In genomic region chr12:89524201-89525001, GRCh38 we compare ENCODE assay signal across 8 cellular contexts. TPM values are rescaled to one million over a fixed set of nuclear protein-coding genes. Genes with fewer than 3 reads are reported as not detected.
A peak's percentile ranks its signal among the peaks of the same experiment; 100 is the strongest.
DNase-seq lines count a peak whose midpoint lies in the region; FAIRE-seq and TF ChIP-seq lines count a peak whose summit lies in the region.

TSS of gene GALNT4 (minus strand) at chr12:89524796. CDS start at chr12:89524549, 247 bp downstream.

- no peak for FAIRE-seq in astrocyte (lab: Jason Lieb, UNC)

- H3K27ac ChIP-seq in astrocyte (ENCODE audit: low read depth, low read length) (peak within 1 kb of the TSS; percentile 78), hepatocyte (peak within 1 kb of the TSS; percentile 87)

- H3K79me2 ChIP-seq in astrocyte (ENCODE audit: insufficient read depth, low read length): peaks cover 34% of the 10 kb centered on the region
- H3K79me2 ChIP-seq in hepatocyte: peaks cover 61% of the 10 kb centered on the region

- H3K4me1 Mint-ChIP-seq in astrocyte (ENCODE audit: low read depth, unreplicated experiment): peaks cover 18% of the 10 kb centered on the region

- H2AFZ ChIP-seq in astrocyte (ENCODE audit: low read depth, low read length): peak within 1 kb of the TSS; percentile 99
- peak within 1 kb of the TSS; percentile 80 for H2AFZ ChIP-seq in hepatocyte

- H3K27me3 Mint-ChIP-seq in astrocyte (ENCODE audit: low read depth, unreplicated experiment): no peaks in the 10 kb centered on the region

- H3K4me3 ChIP-seq in astrocyte (ENCODE audit: insufficient read depth, low read depth, low read length) (peak within 1 kb of the TSS; percentile 84), hepatocyte (peak within 1 kb of the TSS; percentile 76)

- H3K4me2 ChIP-seq in astrocyte (ENCODE audit: low read length) (peak within 1 kb of the TSS; percentile 98), hepatocyte (peak within 1 kb of the TSS; percentile 74)

- H3K9me3 ChIP-seq in astrocyte (ENCODE audit: insufficient read depth, low read depth, low read length) (no peaks in the 10 kb centered on the region), hepatocyte (ENCODE audit: low read depth) (no peaks in the 10 kb centered on the region)

- H4K20me1 ChIP-seq in astrocyte (ENCODE audit: insufficient read depth, low read length) (peaks cover 3% of the 10 kb centered on the region), hepatocyte (ENCODE audit: insufficient read depth, poor library complexity, severe bottlenecking) (peaks cover 3% of the 10 kb centered on the region)

- POLR2A ChIA-PET in HEK293T (lab: Yijun Ruan, JAX): interaction anchor here (0.7 to 1.7 kb wide), 3 partner anchors 13 to 172 kb away, joined by 3 to 4 read pairs (median 3); partner anchors contain the start of gene DUSP6

- 4% methylated on average over 41 of the region's 41 CpGs for WGBS in hepatocyte (ENCODE audit: low lambda C conversion rate, missing lambda C conversion rate)

- peak within 1 kb of the TSS; percentile 80 for H3K27ac Mint-ChIP-seq in astrocyte (ENCODE audit: unreplicated experiment)

- peaks cover 8% of the 10 kb centered on the region for H3K4me1 ChIP-seq in astrocyte (ENCODE audit: insufficient read depth, low read length)
- H3K4me1 ChIP-seq in hepatocyte (ENCODE audit: insufficient read depth): peaks cover 25% of the 10 kb centered on the region

- peak; percentile 70 for TF ChIP-seq CTCF in GM12874 (IDR thresholded peaks at IDR 0.05; ENCODE audit: insufficient read depth, low read depth, low read length)
- peak; percentile 45 for TF ChIP-seq CTCF in astrocyte (IDR thresholded peaks at IDR 0.05; ENCODE audit: insufficient read depth, low read depth, low read length)
- peak; percentile 75 for TF ChIP-seq CTCF in hepatocyte (IDR thresholded peaks at IDR 0.05; ENCODE audit: poor library complexity)

- peak within 1 kb of the TSS; percentile 91 for H3K9ac ChIP-seq in astrocyte (ENCODE audit: low read length)

- no peaks in the 10 kb centered on the region for H3K36me3 ChIP-seq in astrocyte (ENCODE audit: insufficient read depth, low read length)
- H3K36me3 ChIP-seq in hepatocyte (replicated peaks; ENCODE audit: insufficient read depth, low read depth): no peaks in the 10 kb centered on the region

- H3K27me3 ChIP-seq in astrocyte (ENCODE audit: insufficient read depth, low read length) (no peaks in the 10 kb centered on the region), hepatocyte (no peaks in the 10 kb centered on the region)

- no peaks in the 10 kb centered on the region for H3K9me3 Mint-ChIP-seq in astrocyte (ENCODE audit: unreplicated experiment)

- peak within 1 kb of the TSS; percentile 95 for H3K4me3 Mint-ChIP-seq in astrocyte (ENCODE audit: unreplicated experiment)

- intact Hi-C loops in T-helper 2 cell treated with Interferon-gamma antibody and Interleukin-4, amounts not matched to agents 100 ng/mL and 5 ng/mL, for 36 hours (cut with micrococcal nuclease): loop anchor here (1.0 to 10.0 kb wide), 9 partner anchors 54 to 1487 kb away; partner anchors contain the start of gene DUSP6

- DNase-seq in HEK293T (ENCODE audit: extremely low spot score): peak; percentile 81
- peak; percentile 84 for DNase-seq in MV-4-11 (lab: John Stamatoyannopoulos, UW)
- DNase-seq in astrocyte (ENCODE audit: low read depth): peak; percentile 75
- peak; percentile 94 for DNase-seq in hepatocyte (ENCODE audit: low spot score)
- peak; percentile 87 for DNase-seq in retina
- DNase-seq in cortex of kidney (lab: John Stamatoyannopoulos, UW): no peak

- H3K9me2 ChIP-seq in hepatocyte (replicated peaks; ENCODE audit: insufficient read depth): no peaks in the 10 kb centered on the region

- CTCF ChIA-PET in HEK293T (lab: Yijun Ruan, JAX): interaction anchor here (0.6 to 1.4 kb wide), 5 partner anchors 24 to 507 kb away, joined by 3 to 4 read pairs (median 3); no protein-coding TSS in a partner anchor

- peaks cover 11% of the 10 kb centered on the region for H3K36me3 Mint-ChIP-seq in astrocyte (ENCODE audit: low read depth, unreplicated experiment)

TF ChIP-seq in HEK293T, 16 proteins besides CTCF, POLR2A, EP300 and RAD21:
- TF ChIP-seq L3MBTL2 (conservative IDR thresholded peaks at IDR 0.05) (no peak), SP1 (IDR thresholded peaks at IDR 0.05) (no peak), BHLHE40 (IDR thresholded peaks at IDR 0.05; ENCODE audit: borderline replicate concordance) (no peak), ELF4 (IDR thresholded peaks at IDR 0.05) (no peak), FOXA1 (IDR thresholded peaks at IDR 0.05) (no peak), ARNT (IDR thresholded peaks at IDR 0.05) (no peak), FOXM1 (IDR thresholded peaks at IDR 0.05; ENCODE audit: borderline replicate concordance) (no peak; the same call in 1 of the 2 replicates), NFRKB (IDR thresholded peaks at IDR 0.05) (no peak), CTBP1 (IDR thresholded peaks at IDR 0.05; ENCODE audit: borderline replicate concordance) (no peak), TARDBP (IDR thresholded peaks at IDR 0.05) (no peak), LEF1 (IDR thresholded peaks at IDR 0.05; ENCODE audit: borderline replicate concordance) (no peak), SUZ12 (IDR thresholded peaks at IDR 0.05) (no peak), ZNF384 (IDR thresholded peaks at IDR 0.05) (no peak), FOXK2 (IDR thresholded peaks at IDR 0.05) (no peak), HDGF (IDR thresholded peaks at IDR 0.05; ENCODE audit: borderline replicate concordance) (no peak)
- TF ChIP-seq, protein P1, sequence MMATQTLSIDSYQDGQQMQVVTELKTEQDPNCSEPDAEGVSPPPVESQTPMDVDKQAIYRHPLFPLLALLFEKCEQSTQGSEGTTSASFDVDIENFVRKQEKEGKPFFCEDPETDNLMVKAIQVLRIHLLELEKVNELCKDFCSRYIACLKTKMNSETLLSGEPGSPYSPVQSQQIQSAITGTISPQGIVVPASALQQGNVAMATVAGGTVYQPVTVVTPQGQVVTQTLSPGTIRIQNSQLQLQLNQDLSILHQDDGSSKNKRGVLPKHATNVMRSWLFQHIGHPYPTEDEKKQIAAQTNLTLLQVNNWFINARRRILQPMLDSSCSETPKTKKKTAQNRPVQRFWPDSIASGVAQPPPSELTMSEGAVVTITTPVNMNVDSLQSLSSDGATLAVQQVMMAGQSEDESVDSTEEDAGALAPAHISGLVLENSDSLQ (IDR thresholded peaks at IDR 0.05): no peak

RNA-seq across cellular contexts. Expression of gene GALNT4, which starts in this region (rescaled TPM):
- total RNA-seq in T-helper 2 cell treated with Interferon-gamma antibody and Interleukin-4, amounts not matched to agents 100 ng/mL and 5 ng/mL, for 36 hours: 15.4 and 15.5 TPM in 2 replicates
- total RNA-seq in astrocyte (6.2 and 6.9 TPM in 2 replicates), hepatocyte (15.4 and 19.2 TPM in 2 replicates)
- polyA plus RNA-seq in hepatocyte: 4.6 and 6.9 TPM in 2 replicates
